In genomic region chr1:118272884-118273283, GRCh38 we compare ENCODE assay signal across 3 cellular contexts.
TF ChIP-seq lines count a peak whose summit lies in the region.

No MANE protein-coding gene starts in this region.

TF ChIP-seq in HepG2, 621 proteins besides CTCF, POLR2A, EP300 and RAD21:
- TF ChIP-seq NFAT5 (CRISPR knock-in tag; IDR thresholded peaks at IDR 0.05) (no peak), ZNF800 (CRISPR knock-in tag; IDR thresholded peaks at IDR 0.05) (no peak), ATF7 (IDR thresholded peaks at IDR 0.05) (peak; percentile 12; the same call in 1 of the 2 replicates), ATF7 (CRISPR knock-in tag; IDR thresholded peaks at IDR 0.05) (no peak)

TF ChIP-seq in HEK293, 187 proteins besides CTCF, POLR2A, EP300 and RAD21:
- TF ChIP-seq, protein P1, sequence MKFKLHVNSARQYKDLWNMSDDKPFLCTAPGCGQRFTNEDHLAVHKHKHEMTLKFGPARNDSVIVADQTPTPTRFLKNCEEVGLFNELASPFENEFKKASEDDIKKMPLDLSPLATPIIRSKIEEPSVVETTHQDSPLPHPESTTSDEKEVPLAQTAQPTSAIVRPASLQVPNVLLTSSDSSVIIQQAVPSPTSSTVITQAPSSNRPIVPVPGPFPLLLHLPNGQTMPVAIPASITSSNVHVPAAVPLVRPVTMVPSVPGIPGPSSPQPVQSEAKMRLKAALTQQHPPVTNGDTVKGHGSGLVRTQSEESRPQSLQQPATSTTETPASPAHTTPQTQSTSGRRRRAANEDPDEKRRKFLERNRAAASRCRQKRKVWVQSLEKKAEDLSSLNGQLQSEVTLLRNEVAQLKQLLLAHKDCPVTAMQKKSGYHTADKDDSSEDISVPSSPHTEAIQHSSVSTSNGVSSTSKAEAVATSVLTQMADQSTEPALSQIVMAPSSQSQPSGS (tag by site-specific recombination; IDR thresholded peaks at IDR 0.05; ENCODE audit: low read depth), result peak; percentile 55; the same call in 1 of the 2 replicates
- TF ChIP-seq SETDB1 (IDR thresholded peaks at IDR 0.05; ENCODE audit: insufficient read length, low read length) (no peak), ZFP37 (tag by site-specific recombination; IDR thresholded peaks at IDR 0.05) (no peak)

TF ChIP-seq in K562, 482 proteins besides CTCF, POLR2A, EP300 and RAD21 (continued from another document):
- no peak for TF ChIP-seq ZNF175 (CRISPR knock-in tag; IDR thresholded peaks at IDR 0.05; ENCODE audit: low read depth)
